ENCODE assay signal across 13 cellular contexts in genomic region chr9:122379340-122379739, GRCh38. TPM values are rescaled to one million over a fixed set of nuclear protein-coding genes. Genes with fewer than 3 reads are reported as not detected.
A peak's percentile ranks its signal among the peaks of the same experiment; 100 is the strongest.
DNase-seq lines count a peak whose midpoint lies in the region; ATAC-seq, FAIRE-seq and TF ChIP-seq lines count a peak whose summit lies in the region.
"Had no signal": no experiment of that assay in that cellular context is flagged by ENCODE, and none has a peak within 500 bp of the region (broad histone marks: within the 10 kb centered on the region; RNA-seq: fewer than 3 reads in every experiment).

No MANE protein-coding gene starts in this region.

- peaks cover 11% of the 10 kb centered on the region for H3K9me3 Mint-ChIP-seq in astrocyte (ENCODE audit: unreplicated experiment)
- peaks cover 3% of the 10 kb centered on the region for H3K9me3 Mint-ChIP-seq in nephron progenitor cell
- H3K9me3 Mint-ChIP-seq: nephron had no signal

- H3K4me3 ChIP-seq in SK-N-SH (ENCODE audit: low read depth in 2 of 2, low read length in 1 of 2) (no peak overlapping the region), HL-60 (replicated peaks; ENCODE audit: insufficient read depth, low read length) (no peak overlapping the region), astrocyte (ENCODE audit: insufficient read depth, low read depth, low read length) (no peak overlapping the region), tibial nerve (no peak overlapping the region)
- H3K4me3 ChIP-seq: SK-N-MC, uterus had no signal

- no peak for TF ChIP-seq RAD21 in SK-N-SH (IDR thresholded peaks at IDR 0.05; ENCODE audit: low read length)

- no peak for TF ChIP-seq EP300 in SK-N-SH (IDR thresholded peaks at IDR 0.05; ENCODE audit: borderline replicate concordance in 1 of 2, low read depth in 1 of 2, low read length in 1 of 2)
- no peak for TF ChIP-seq EP300 in tibial nerve (IDR thresholded peaks at IDR 0.05)

- POLR2A ChIA-PET in SK-N-SH (lab: Yijun Ruan, JAX): interaction anchor here (0.5 kb wide), 1 partner anchor 400 kb away, joined by 3 read pairs; no protein-coding TSS in a partner anchor

- FAIRE-seq in astrocyte (lab: Jason Lieb, UNC): no peak

- H2AFZ ChIP-seq in SK-N-SH (ENCODE audit: low read depth): no peak overlapping the region
- no peak overlapping the region for H2AFZ ChIP-seq in astrocyte (ENCODE audit: low read depth, low read length)

- ATAC-seq in SK-N-SH treated with all-trans-retinoic acid at 6 μM for 48 hours (no peak), GM21619 (IDR thresholded peaks at IDR 0.05; ENCODE audit: unreplicated experiment) (no peak)

- DNase-seq in SK-N-SH: no peak
- no peak for DNase-seq in HL-60 (ENCODE audit: low read depth in 1 of 2, low spot score in 1 of 2)
- DNase-seq in astrocyte (ENCODE audit: low read depth): no peak
- no peak for DNase-seq in nephron progenitor cell
- DNase-seq in NCI-H2196 (lab: John Stamatoyannopoulos, UW; ENCODE audit: unreplicated experiment): no peak
- no peak for DNase-seq in tibial nerve (ENCODE audit: low spot score in 2 of 2)
- DNase-seq: AML-193, NCI-H1436 treated with DMSO at 0.1 percent for 48 hours, uterus had no signal

- peak; percentile 58 for TF ChIP-seq CTCF in SK-N-SH (IDR thresholded peaks at IDR 0.05)
- peak; percentile 35 for TF ChIP-seq CTCF in HL-60 (IDR thresholded peaks at IDR 0.05; ENCODE audit: insufficient read depth, low read length)
- peak; percentile 28 for TF ChIP-seq CTCF in astrocyte (IDR thresholded peaks at IDR 0.05; ENCODE audit: insufficient read depth, low read depth, low read length)
- peak; percentile 13 for TF ChIP-seq CTCF in nephron progenitor cell (IDR thresholded peaks at IDR 0.05)
- no peak for TF ChIP-seq CTCF in tibial nerve (IDR thresholded peaks at IDR 0.05)

- H3K4me1 ChIP-seq in SK-N-SH (ENCODE audit: control insufficient read depth in 1 of 2, insufficient read depth in 2 of 2, low read depth in 1 of 2, low read length in 1 of 2) (peaks cover 18 to 27% of the 10 kb centered on the region in 2 experiments; a peak in 3 of 4 replicates), astrocyte (ENCODE audit: insufficient read depth, low read length) (peaks cover 21% of the 10 kb centered on the region), tibial nerve (peaks cover 0 to 23% (median 3%) of the 10 kb centered on the region in 4 donors)

- H3K4me1 Mint-ChIP-seq in astrocyte (ENCODE audit: low read depth, unreplicated experiment) (peaks cover 10% of the 10 kb centered on the region), nephron progenitor cell (peaks cover 35% of the 10 kb centered on the region)

- H3F3A ChIP-seq in SK-N-SH (replicated peaks; ENCODE audit: insufficient read depth): peaks cover 8% of the 10 kb centered on the region

- H3K4me2 ChIP-seq in SK-N-SH: no peak overlapping the region
- H3K4me2 ChIP-seq in astrocyte (ENCODE audit: low read length): no peak overlapping the region

- H3K79me2 ChIP-seq in SK-N-SH (ENCODE audit: insufficient read depth) (no peaks in the 10 kb centered on the region), astrocyte (ENCODE audit: insufficient read depth, low read length) (no peaks in the 10 kb centered on the region)

- 0% methylated on average over 1 of the region's 1 CpG for WGBS in SK-N-SH (ENCODE audit: low lambda C conversion rate)
- 57 to 72% methylated on average over 1 of the region's 1 CpG for WGBS in tibial nerve, 2 donors

- H3K9me3 ChIP-seq in SK-N-SH (no peaks in the 10 kb centered on the region), astrocyte (ENCODE audit: insufficient read depth, low read depth, low read length) (peaks cover 4% of the 10 kb centered on the region), tibial nerve (peaks cover 0 to 6% (median 0%) of the 10 kb centered on the region in 4 donors)
- H3K9me3 ChIP-seq: uterus had no signal

- H3K27ac Mint-ChIP-seq in astrocyte (ENCODE audit: unreplicated experiment): no peak overlapping the region
- H3K27ac Mint-ChIP-seq in nephron progenitor cell: no peak overlapping the region
- H3K27ac Mint-ChIP-seq: nephron had no signal

- H3K27me3 Mint-ChIP-seq in astrocyte (ENCODE audit: low read depth, unreplicated experiment): peaks cover 12% of the 10 kb centered on the region
- H3K27me3 Mint-ChIP-seq in nephron progenitor cell (ENCODE audit: low read depth, poor library complexity): peaks cover 15% of the 10 kb centered on the region

- H3K4me3 Mint-ChIP-seq in astrocyte (ENCODE audit: unreplicated experiment) (no peak overlapping the region), nephron progenitor cell (no peak overlapping the region)
- H3K4me3 Mint-ChIP-seq: nephron had no signal

- CTCF ChIA-PET in SK-N-SH (lab: Yijun Ruan, JAX): interaction anchor here (0.8 to 2.2 kb wide), 2 partner anchors 15 to 29 kb away, joined by 3 to 7 read pairs; no protein-coding TSS in a partner anchor

- no peak for TF ChIP-seq POLR2A in tibial nerve (IDR thresholded peaks at IDR 0.05)

- H4K20me1 ChIP-seq in SK-N-SH (ENCODE audit: insufficient read depth): no peaks in the 10 kb centered on the region
- H4K20me1 ChIP-seq in astrocyte (ENCODE audit: insufficient read depth, low read length): no peaks in the 10 kb centered on the region

- H3K36me3 ChIP-seq in SK-N-SH (replicated peaks in 1 of 2; ENCODE audit: control insufficient read depth in 1 of 2, insufficient read depth in 2 of 2, low read length in 1 of 2) (no peaks in the 10 kb centered on the region), astrocyte (ENCODE audit: insufficient read depth, low read length) (no peaks in the 10 kb centered on the region), tibial nerve (no peaks in the 10 kb centered on the region)
- H3K36me3 ChIP-seq: uterus had no signal

- H3K9ac ChIP-seq in SK-N-SH: no peak overlapping the region
- no peak overlapping the region for H3K9ac ChIP-seq in astrocyte (ENCODE audit: low read length)

- no peaks in the 10 kb centered on the region for H3K27me3 ChIP-seq in SK-N-SH (ENCODE audit: insufficient read depth)
- no peaks in the 10 kb centered on the region for H3K27me3 ChIP-seq in HL-60 (ENCODE audit: insufficient read depth, poor library complexity, severe bottlenecking)
- peaks cover 1% of the 10 kb centered on the region for H3K27me3 ChIP-seq in astrocyte (ENCODE audit: insufficient read depth, low read length)
- no peaks in the 10 kb centered on the region for H3K27me3 ChIP-seq in tibial nerve
- H3K27me3 ChIP-seq: uterus had no signal

- H3K36me3 Mint-ChIP-seq in astrocyte (ENCODE audit: low read depth, unreplicated experiment) (peaks cover 4% of the 10 kb centered on the region), nephron progenitor cell (ENCODE audit: low read depth) (no peaks in the 10 kb centered on the region)

- H3K9me2 ChIP-seq in SK-N-SH: no peaks in the 10 kb centered on the region

- H3K27ac ChIP-seq in SK-N-SH (ENCODE audit: low read depth in 2 of 2, low read length in 1 of 2): no peak overlapping the region
- no peak overlapping the region for H3K27ac ChIP-seq in HL-60 (replicated peaks)
- H3K27ac ChIP-seq in astrocyte (ENCODE audit: low read depth, low read length): no peak overlapping the region
- no peak overlapping the region for H3K27ac ChIP-seq in tibial nerve
- H3K27ac ChIP-seq: SK-N-MC, uterus had no signal

TF ChIP-seq in SK-N-SH, 30 proteins besides CTCF, POLR2A, EP300 and RAD21:
- no peak for TF ChIP-seq FOSL2 (IDR thresholded peaks at IDR 0.05; ENCODE audit: borderline replicate concordance, low read depth)
- 0 out of 2 replicates have a peak, but pooled peaks have one; percentile 9 for TF ChIP-seq SMC3 (IDR thresholded peaks at IDR 0.05; ENCODE audit: low read depth, low read length)

TF ChIP-seq in SK-N-SH treated with all-trans-retinoic acid at 6 μM for 48 hours, 23 proteins besides CTCF, POLR2A, EP300 and RAD21:
- TF ChIP-seq ARNTL (CRISPR knock-in tag; IDR thresholded peaks at IDR 0.05; ENCODE audit: borderline replicate concordance, low read depth): no peak
- no peak for TF ChIP-seq RARB (CRISPR knock-in tag; IDR thresholded peaks at IDR 0.05)
- no peak for TF ChIP-seq ZFP3 (CRISPR knock-in tag; IDR thresholded peaks at IDR 0.05)
- TF ChIP-seq POU6F1 (CRISPR knock-in tag; IDR thresholded peaks at IDR 0.05; ENCODE audit: borderline replicate concordance, low read depth): no peak

RNA-seq across cellular contexts. Expression of gene PTGS1, which starts 8.5 kb away (rescaled TPM):
- 4.0 and 5.4 TPM in 2 replicates for polyA plus RNA-seq in SK-N-SH (2012; rRNA removed)
- polyA plus RNA-seq in SK-N-SH (2012; cell fraction: cytosol; rRNA removed): 3.2 and 4.4 TPM in 2 replicates
- polyA plus RNA-seq in SK-N-SH (2012; cell fraction: nucleus; rRNA removed): 4.9 and 5.0 TPM in 2 replicates
- total RNA-seq in astrocyte (0.23 and 0.41 TPM in 2 replicates), tibial nerve (1 to 10 TPM; 2.2 to 7.3 (median 4.4) TPM)

Comparison
In these comparisons a context has a peak if more than half of its experiments do, and no peak if none do; other contexts are left out.
1. CTCF ChIP-seq: peak in SK-N-SH (single experiment), HL-60 (single experiment), astrocyte (single experiment) and nephron progenitor cell (single experiment); none in tibial nerve (0 of 5).